Comparison of ENCODE assay signal across 8 cellular contexts in the genomic region with DNA sequence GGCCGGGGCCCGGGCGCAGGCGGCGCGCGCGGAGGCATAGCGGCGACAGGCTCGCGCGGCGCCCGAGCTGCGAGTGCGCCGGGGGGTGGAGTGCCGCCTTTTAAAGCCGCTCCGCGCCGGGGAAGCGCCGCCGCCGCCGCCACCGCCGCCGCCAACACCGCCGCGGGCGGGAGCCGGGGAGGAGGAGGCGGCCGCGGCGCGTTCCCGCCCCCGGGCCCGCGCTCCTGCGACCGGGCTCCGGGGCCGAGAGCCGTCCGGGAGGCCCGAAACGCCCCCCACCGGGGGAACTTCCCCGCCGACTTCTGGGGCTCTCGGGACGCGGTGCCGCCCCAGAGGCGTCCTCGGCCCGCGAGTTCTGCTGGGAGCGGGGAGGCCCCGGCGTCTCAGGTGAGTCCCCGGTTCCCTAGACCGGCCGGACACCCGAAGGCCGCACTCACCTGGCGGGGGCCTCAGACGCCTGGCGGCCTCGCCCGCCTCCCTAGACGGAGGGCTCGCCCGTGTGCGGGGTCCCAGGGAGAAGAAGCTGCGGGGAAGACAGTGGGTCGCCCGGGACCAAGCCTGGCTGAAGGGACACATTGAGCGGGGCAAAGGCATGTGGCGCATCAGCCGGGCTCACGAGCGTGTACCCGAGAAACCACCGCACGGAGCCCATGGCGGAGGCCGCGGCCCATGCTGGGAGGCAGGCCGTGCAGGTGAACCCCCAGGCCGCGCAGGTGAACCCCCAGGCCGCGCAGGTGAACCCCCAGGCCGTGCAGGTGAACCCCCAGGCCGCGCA. TPM values are rescaled to one million over a fixed set of nuclear protein-coding genes. Genes with fewer than 3 reads are reported as not detected.
DNase-seq lines count a peak whose midpoint lies in the region; ATAC-seq and TF ChIP-seq lines count a peak whose summit lies in the region.

A gene (minus strand): TSS at position 75 of the 775 bp plus-strand sequence. CDS start 37 bp downstream, at position 38.

- ATAC-seq in heart left ventricle: peak in 3 of 4 donors; percentile 7 to 55 (median 46)

- H3K4me1 Mint-ChIP-seq in progenitor cell of endocrine pancreas (ENCODE audit: low read depth): no peaks in the 10 kb centered on the region

- TF ChIP-seq CTCF in heart left ventricle (IDR thresholded peaks at IDR 0.05) (peak in 1 of 12 donors; percentile 4), progenitor cell of endocrine pancreas (IDR thresholded peaks at IDR 0.05; ENCODE audit: unreplicated experiment) (no peak)

- DNase-seq in NCI-H1417 (lab: John Stamatoyannopoulos, UW) (peak; percentile 32 to 48 (median 32)), NCI-H1417 treated with DMSO at 0.1 percent for 48 hours (lab: John Stamatoyannopoulos, UW) (no peak), SK-N-MC (ENCODE audit: low read depth, low spot score) (no peak), heart left ventricle (peak in 1 of 5 donors; percentile 47), progenitor cell of endocrine pancreas (ENCODE audit: low spot score, unreplicated experiment) (no peak), NAMALWA (ENCODE audit: low spot score) (no peak), putamen (ENCODE audit: low spot score) (no peak)
- no peak for DNase-seq in stimulated activated CD4-positive, alpha-beta T cell treated with anti-CD3 and anti-CD28 coated beads, Interleukin-4, amount 100 ng/mL, for 4 hours

- no peaks in the 10 kb centered on the region for H3K36me3 Mint-ChIP-seq in progenitor cell of endocrine pancreas (ENCODE audit: insufficient read depth)

- H3K27me3 Mint-ChIP-seq in progenitor cell of endocrine pancreas: peaks cover 62% of the 10 kb centered on the region

- 22 to 56% (median 27%) methylated on average over 31 to 103 of the region's 103 CpGs for WGBS in heart left ventricle, 4 donors

- H3K4me1 ChIP-seq in heart left ventricle: peaks cover 0 to 20% (median 3%) of the 10 kb centered on the region in 12 donors

- H3K27ac ChIP-seq in SK-N-MC: no peak within 1 kb of the TSS
- H3K27ac ChIP-seq in heart left ventricle: peak within 1 kb of the TSS in 10 of 12 donors; percentile 18 to 76 (median 48)

- intact Hi-C loops in heart left ventricle (cut with DNase I): loop anchor here in 6 of 10 donors (5.0 to 10.0 kb wide), 7 partner anchors 43 to 185 kb away; no protein-coding TSS in a partner anchor

- peak within 1 kb of the TSS; percentile 33 for H3K9ac ChIP-seq in SK-N-MC (ENCODE audit: insufficient read length)

- H3K9me3 Mint-ChIP-seq in progenitor cell of endocrine pancreas (ENCODE audit: low read depth): no peaks in the 10 kb centered on the region

- H3K36me3 ChIP-seq in SK-N-MC (ENCODE audit: insufficient read depth, low read length) (no peaks in the 10 kb centered on the region), heart left ventricle (no peaks in the 10 kb centered on the region)

- H3K9me3 ChIP-seq in SK-N-MC (ENCODE audit: low read depth, low read length): no peaks in the 10 kb centered on the region
- H3K9me3 ChIP-seq in heart left ventricle: no peaks in the 10 kb centered on the region

- TF ChIP-seq POLR2A in heart left ventricle (IDR thresholded peaks at IDR 0.05): no peak

- peak within 1 kb of the TSS; percentile 69 for H3K4me3 Mint-ChIP-seq in progenitor cell of endocrine pancreas (ENCODE audit: low read depth)

- peaks cover 0 to 42% (median 0%) of the 10 kb centered on the region in 9 donors for H3K27me3 ChIP-seq in heart left ventricle

- H3K4me3 ChIP-seq in SK-N-MC: peak within 1 kb of the TSS; percentile 71
- peak within 1 kb of the TSS; percentile 10 to 67 (median 50) for H3K4me3 ChIP-seq in heart left ventricle

- H3K27ac Mint-ChIP-seq in progenitor cell of endocrine pancreas: no peak within 1 kb of the TSS

RNA-seq across cellular contexts. Expression of the gene that starts here (rescaled TPM):
- total RNA-seq in heart left ventricle: 10 to 100 TPM in 8 of 9 donors, 1 to 10 TPM in 1; 7.3 to 41.7 (median 23.5) TPM
- 1 to 10 TPM; 7.4 TPM for polyA plus RNA-seq in heart left ventricle
- 1.8 and 3.6 TPM in 2 replicates for total RNA-seq in progenitor cell of endocrine pancreas

Comparison
In these comparisons a context has a peak if more than half of its experiments do, and no peak if none do; other contexts are left out.
1. DNase-seq: peak in NCI-H1417 (3 of 3); none in NCI-H1417 treated with DMSO at 0.1 percent for 48 hours (single experiment), SK-N-MC (single experiment), progenitor cell of endocrine pancreas (single experiment), NAMALWA (single experiment), stimulated activated CD4-positive, alpha-beta T cell treated with anti-CD3 and anti-CD28 coated beads, Interleukin-4, amount 100 ng/mL, for 4 hours (0 of 2) and putamen (single experiment).